Comparison of ENCODE assay signal across 8 cellular contexts in genomic region chr20:1894951-1895673, GRCh38. TPM values are rescaled to one million over a fixed set of nuclear protein-coding genes. Genes with fewer than 3 reads are reported as not detected.
DNase-seq lines count a peak whose midpoint lies in the region; ATAC-seq and TF ChIP-seq lines count a peak whose summit lies in the region.

Gene SIRPA (plus strand): TSS chr20:1895407. CDS start chr20:1895448, 41 bp downstream.

- under 1% methylated on average over 16 of the region's 74 CpGs for WGBS in SK-N-SH (ENCODE audit: low lambda C conversion rate)
- 1 to 2% methylated on average over 50 to 74 of the region's 74 CpGs for WGBS in lung, 2 donors

- no peaks in the 10 kb centered on the region for H3K9me3 ChIP-seq in SK-N-SH
- no peaks in the 10 kb centered on the region for H3K9me3 ChIP-seq in lung (ENCODE audit: control insufficient read depth in 2 of 2, insufficient read depth in 1 of 2, low read length in 1 of 2)

- H3K36me3 ChIP-seq in SK-N-SH (replicated peaks in 1 of 2; ENCODE audit: control insufficient read depth in 1 of 2, insufficient read depth in 2 of 2, low read length in 1 of 2) (no peaks in the 10 kb centered on the region), lung (ENCODE audit: control insufficient read depth in 2 of 2, insufficient read depth in 2 of 2, low read length in 2 of 2) (no peaks in the 10 kb centered on the region)

- H3K4me3 ChIP-seq in SK-N-SH (ENCODE audit: low read depth in 2 of 2, low read length in 1 of 2) (peak within 1 kb of the TSS; percentile 62 to 85), lung (peak within 1 kb of the TSS; percentile 50)

- ATAC-seq in lung (ENCODE audit: insufficient read depth, low FRiP score) = peak; percentile 49
- no peak for ATAC-seq in GM18868 (IDR thresholded peaks at IDR 0.05; ENCODE audit: unreplicated experiment)

- peaks cover 13 to 20% of the 10 kb centered on the region in 2 experiments; a peak in 1 of 4 replicates for H3K4me1 ChIP-seq in SK-N-SH (ENCODE audit: control insufficient read depth in 1 of 2, insufficient read depth in 2 of 2, low read depth in 1 of 2, low read length in 1 of 2)
- peaks cover 0 to 7% of the 10 kb centered on the region in 2 donors for H3K4me1 ChIP-seq in lung (ENCODE audit: control insufficient read depth in 2 of 2, insufficient read depth in 2 of 2, low read length in 2 of 2)

- H2AFZ ChIP-seq in SK-N-SH (ENCODE audit: low read depth) = peak within 1 kb of the TSS; percentile 79; the same call in 1 of the 2 replicates

- H3K27ac ChIP-seq in SK-N-SH (ENCODE audit: low read depth in 2 of 2, low read length in 1 of 2) (peak within 1 kb of the TSS; percentile 53 to 77; a peak in 3 of 4 replicates), lung (ENCODE audit: low read depth in 1 of 2, low read length in 1 of 2) (peak within 1 kb of the TSS; percentile 83 to 94)

- in situ Hi-C loops in endometrial microvascular endothelial cells (cut with HindIII; ENCODE audit: inconsistent ontology term, low pct_unique_long_range_greater_than_20kb, low sequenced_read_pairs) = no loop called here

- peaks cover 9% of the 10 kb centered on the region; the same call in 1 of the 2 replicates for H4K20me1 ChIP-seq in SK-N-SH (ENCODE audit: insufficient read depth)

- no peaks in the 10 kb centered on the region for H3K9me2 ChIP-seq in SK-N-SH

- TF ChIP-seq EP300 in SK-N-SH (IDR thresholded peaks at IDR 0.05; ENCODE audit: borderline replicate concordance in 1 of 2, low read depth in 1 of 2, low read length in 1 of 2) = no peak

- peak within 1 kb of the TSS; percentile 95 for H3K4me2 ChIP-seq in SK-N-SH

- no peaks in the 10 kb centered on the region for H3K27me3 ChIP-seq in SK-N-SH (ENCODE audit: insufficient read depth)
- H3K27me3 ChIP-seq in lung (ENCODE audit: control insufficient read depth, insufficient read depth) = no peaks in the 10 kb centered on the region

- TF ChIP-seq CTCF in SK-N-SH (IDR thresholded peaks at IDR 0.05) (no peak), lung (IDR thresholded peaks at IDR 0.05; ENCODE audit: control extremely low read depth, extremely low read depth) (no peak)

- TF ChIP-seq RAD21 in SK-N-SH (IDR thresholded peaks at IDR 0.05; ENCODE audit: low read length) = no peak

- DNase-seq in CMK (ENCODE audit: low read depth) (peak; percentile 11), HEK293T (ENCODE audit: extremely low spot score) (peak; percentile 56), SK-N-SH (peak; percentile 91), lung (ENCODE audit: low spot score) (peak; percentile 46), stromal cell of bone marrow (ENCODE audit: low read depth) (peak; percentile 57)
- DNase-seq in activated CD8-positive, alpha-beta memory T cell treated with anti-CD3 and anti-CD28 coated beads, Interleukin-2, amount 50 U/mL, for 48 hours = no peak

- POLR2A ChIA-PET in HEK293T (lab: Yijun Ruan, JAX) = no interaction called here
- POLR2A ChIA-PET in SK-N-SH (lab: Yijun Ruan, JAX) = interaction anchor here (0.9 kb wide), 1 partner anchor 40 kb away, joined by 3 read pairs; no protein-coding TSS in a partner anchor

- peaks cover 50% of the 10 kb centered on the region for H3K79me2 ChIP-seq in SK-N-SH (ENCODE audit: insufficient read depth)

- peak within 1 kb of the TSS; percentile 78 for H3K9ac ChIP-seq in SK-N-SH

- CTCF ChIA-PET in HEK293T (lab: Yijun Ruan, JAX) = no interaction called here
- CTCF ChIA-PET in SK-N-SH (lab: Yijun Ruan, JAX) = no interaction called here

- peaks cover 3% of the 10 kb centered on the region for H3F3A ChIP-seq in SK-N-SH (replicated peaks; ENCODE audit: insufficient read depth)

TF ChIP-seq in HEK293T, 16 proteins besides CTCF, POLR2A, EP300 and RAD21:
- TF ChIP-seq NFRKB (IDR thresholded peaks at IDR 0.05) (no peak), CTBP1 (IDR thresholded peaks at IDR 0.05; ENCODE audit: borderline replicate concordance) (no peak), TARDBP (IDR thresholded peaks at IDR 0.05) (no peak), L3MBTL2 (conservative IDR thresholded peaks at IDR 0.05) (no peak)
TF ChIP-seq in HEK293T: peak in this region for 0.

TF ChIP-seq in SK-N-SH, 30 proteins besides CTCF, POLR2A, EP300 and RAD21:
- TF ChIP-seq, protein P1, sequence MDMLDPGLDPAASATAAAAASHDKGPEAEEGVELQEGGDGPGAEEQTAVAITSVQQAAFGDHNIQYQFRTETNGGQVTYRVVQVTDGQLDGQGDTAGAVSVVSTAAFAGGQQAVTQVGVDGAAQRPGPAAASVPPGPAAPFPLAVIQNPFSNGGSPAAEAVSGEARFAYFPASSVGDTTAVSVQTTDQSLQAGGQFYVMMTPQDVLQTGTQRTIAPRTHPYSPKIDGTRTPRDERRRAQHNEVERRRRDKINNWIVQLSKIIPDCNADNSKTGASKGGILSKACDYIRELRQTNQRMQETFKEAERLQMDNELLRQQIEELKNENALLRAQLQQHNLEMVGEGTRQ (IDR thresholded peaks at IDR 0.05; ENCODE audit: borderline replicate concordance, low read depth, low read length) = no peak
- TF ChIP-seq SMC3 (IDR thresholded peaks at IDR 0.05; ENCODE audit: low read depth, low read length) = peak; percentile 11; the same call in 1 of the 2 replicates
- TF ChIP-seq FOSL2 (IDR thresholded peaks at IDR 0.05; ENCODE audit: borderline replicate concordance, low read depth) = peak; percentile 2; the same call in 1 of the 2 replicates
TF ChIP-seq in SK-N-SH: peak in this region for 2.

RNA-seq across cellular contexts. Expression of gene SIRPA, which starts in this region (rescaled TPM):
- polyA plus RNA-seq in SK-N-SH (2012; rRNA removed) = 6.8 and 9.1 TPM in 2 replicates
- 6.5 and 8.5 TPM in 2 replicates for polyA plus RNA-seq in SK-N-SH (2012; cell fraction: cytosol; rRNA removed)
- polyA plus RNA-seq in SK-N-SH (2012; cell fraction: nucleus; rRNA removed) = 11.2 and 11.3 TPM in 2 replicates
- total RNA-seq in endometrial microvascular endothelial cells (ENCODE audit: inconsistent ontology term) = 14.0 TPM
- 10 to 100 TPM; 16.6 to 79.9 TPM for total RNA-seq in lung
- polyA plus RNA-seq in lung = 100 to 1,000 TPM in 1 of 2 donors, 10 to 100 TPM in 1; 25.3 to 123 TPM
